ENCODE assay signal across 8 cellular contexts in the genomic region with DNA sequence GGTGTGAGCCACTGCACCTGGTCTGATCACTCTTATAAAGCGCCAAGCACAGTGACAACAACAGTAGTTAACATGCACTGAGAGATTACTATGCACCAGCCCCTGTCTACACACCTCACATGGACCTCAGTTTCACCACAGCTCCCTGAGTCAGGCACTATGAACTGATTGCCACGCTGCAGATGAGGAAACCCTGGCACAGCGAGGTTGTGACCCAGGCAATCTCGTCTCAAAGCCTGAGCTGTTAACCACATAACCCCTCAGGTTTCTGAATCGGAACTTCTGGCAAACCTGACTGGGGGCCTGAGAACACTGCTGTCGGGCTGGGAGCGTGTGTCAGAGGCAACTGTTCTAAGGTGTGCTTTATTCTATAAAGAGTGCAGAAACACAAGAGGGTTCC. TPM values are rescaled to one million over a fixed set of nuclear protein-coding genes. Genes with fewer than 3 reads are reported as not detected.
DNase-seq lines count a peak whose midpoint lies in the region; ATAC-seq, FAIRE-seq and TF ChIP-seq lines count a peak whose summit lies in the region.

No MANE protein-coding gene starts in this region.

- peaks cover 7% of the 10 kb centered on the region for H3K4me1 Mint-ChIP-seq in Caco-2 (ENCODE audit: low read depth, unreplicated experiment)
- H3K4me1 Mint-ChIP-seq in activated CD4-positive, alpha-beta memory T cell treated with anti-CD3 and anti-CD28 coated beads for 36 hours (ENCODE audit: low read depth), result peaks cover 31% of the 10 kb centered on the region

- DNase-seq in Caco-2 (no peak), sciatic nerve (ENCODE audit: low spot score) (no peak), middle frontal gyrus (ENCODE audit: extremely low spot score, low spot score) (no peak), HepG2 (ENCODE audit: low spot score) (no peak)
- peak; percentile 77 for DNase-seq in activated CD4-positive, alpha-beta memory T cell treated with anti-CD3 and anti-CD28 coated beads for 36 hours
- DNase-seq in effector CD4-positive, alpha-beta T cell, result peak; percentile 18
- DNase-seq in stimulated activated CD4-positive, alpha-beta T cell treated with anti-CD3 and anti-CD28 coated beads, Interleukin-1b, Interleukin-23, amount 100 ng/mL, for 48 hours, result peak; percentile 81

- H3K4me1 ChIP-seq in Caco-2, result peaks cover 7% of the 10 kb centered on the region
- H3K4me1 ChIP-seq in HepG2 (ENCODE audit: insufficient read depth, low read length), result peaks cover 6% of the 10 kb centered on the region

- no peaks in the 10 kb centered on the region for H4K20me1 ChIP-seq in HepG2 (ENCODE audit: insufficient read depth, low read length)

- no peak overlapping the region for H3K9ac ChIP-seq in HepG2 (ENCODE audit: insufficient read depth, low read depth, low read length)

- WGBS in HepG2 (ENCODE audit: low lambda C conversion rate), result 96% methylated on average over 7 of the region's 7 CpGs

- H3K27ac Mint-ChIP-seq in Caco-2 (ENCODE audit: unreplicated experiment), result peak overlapping the region; percentile 25
- peak overlapping the region; percentile 76 for H3K27ac Mint-ChIP-seq in activated CD4-positive, alpha-beta memory T cell treated with anti-CD3 and anti-CD28 coated beads for 36 hours

- BruUV-seq in Caco-2 (replicated peaks; lab: Mats Ljungman, UMichigan), result no TSS peak
- BruUV-seq in HepG2 (replicated peaks; lab: Mats Ljungman, UMichigan), result no TSS peak

- no peak overlapping the region for H2AFZ ChIP-seq in HepG2 (ENCODE audit: low read length)

- no peaks in the 10 kb centered on the region for H3K27me3 Mint-ChIP-seq in Caco-2 (ENCODE audit: insufficient read depth, unreplicated experiment)
- H3K27me3 Mint-ChIP-seq in activated CD4-positive, alpha-beta memory T cell treated with anti-CD3 and anti-CD28 coated beads for 36 hours, result no peaks in the 10 kb centered on the region

- H3K36me3 ChIP-seq in Caco-2 (ENCODE audit: control insufficient read depth, insufficient read depth, low read length) (no peaks in the 10 kb centered on the region), HepG2 (replicated peaks in 1 of 2; ENCODE audit: control insufficient read depth in 1 of 2, insufficient read depth in 2 of 2, low read length in 2 of 2) (peaks cover 6 to 36% of the 10 kb centered on the region in 2 experiments; a peak in 4 of 5 replicates)

- peaks cover 51% of the 10 kb centered on the region for H3K36me3 Mint-ChIP-seq in Caco-2 (ENCODE audit: insufficient read depth, unreplicated experiment)
- H3K36me3 Mint-ChIP-seq in activated CD4-positive, alpha-beta memory T cell treated with anti-CD3 and anti-CD28 coated beads for 36 hours, result peaks cover 16% of the 10 kb centered on the region

- in situ Hi-C loops in HepG2 (cut with HindIII; ENCODE audit: extremely low pct_ligation_motif_present, low pct_unique_long_range_greater_than_20kb), result no loop called here

- H3K27ac ChIP-seq in HepG2 (ENCODE audit: extremely low read length, insufficient read depth, low read length), result no peak overlapping the region

- no peak for TF ChIP-seq POLR2A in HepG2 (IDR thresholded peaks at IDR 0.05; ENCODE audit: insufficient read depth in 1 of 2, low read depth in 2 of 2, low read length in 2 of 2)

- no peak overlapping the region for H3K4me3 ChIP-seq in Caco-2 (ENCODE audit: low read depth, low read length)
- H3K4me3 ChIP-seq in HepG2 (replicated peaks in 1 of 3; ENCODE audit: insufficient read depth in 1 of 3, low read depth in 2 of 3, low read length in 3 of 3), result no peak overlapping the region

- POLR2A ChIA-PET in Caco-2 (lab: Charles Lee), result no interaction called here
- POLR2A ChIA-PET in activated CD4-positive, alpha-beta memory T cell treated with anti-CD3 and anti-CD28 coated beads for 36 hours (lab: Charles Lee), result interaction anchor here (0.7 to 1.7 kb wide), 2 partner anchors 34 to 71 kb away, joined by 3 to 4 read pairs; no protein-coding TSS in a partner anchor
- POLR2A ChIA-PET in HepG2 (lab: Yijun Ruan, JAX), result no interaction called here

- no peaks in the 10 kb centered on the region for H3K9me3 Mint-ChIP-seq in Caco-2 (ENCODE audit: unreplicated experiment)
- H3K9me3 Mint-ChIP-seq in activated CD4-positive, alpha-beta memory T cell treated with anti-CD3 and anti-CD28 coated beads for 36 hours, result no peaks in the 10 kb centered on the region

- no peaks in the 10 kb centered on the region for H3K79me2 ChIP-seq in HepG2 (ENCODE audit: insufficient read depth, low read length)

- CTCF ChIA-PET in Caco-2 (lab: Charles Lee), result no interaction called here
- CTCF ChIA-PET in activated CD4-positive, alpha-beta memory T cell treated with anti-CD3 and anti-CD28 coated beads for 36 hours (lab: Charles Lee), result interaction anchor here (1.4 to 2.3 kb wide), 4 partner anchors 11 to 136 kb away, joined by 3 to 10 read pairs (median 6); no protein-coding TSS in a partner anchor
- CTCF ChIA-PET in HepG2 (lab: Yijun Ruan, JAX; ENCODE audit: low intra/inter-chr PET ratio, low total read pairs), result no interaction called here

- no peak overlapping the region for H3K4me3 Mint-ChIP-seq in Caco-2 (ENCODE audit: unreplicated experiment)
- no peak overlapping the region for H3K4me3 Mint-ChIP-seq in activated CD4-positive, alpha-beta memory T cell treated with anti-CD3 and anti-CD28 coated beads for 36 hours

- TF ChIP-seq CTCF in Caco-2 (IDR thresholded peaks at IDR 0.05; ENCODE audit: insufficient read depth in 1 of 2, low read depth in 1 of 2, low read length in 1 of 2, severe bottlenecking in 1 of 2, unreplicated experiment in 1 of 2) (no peak), HepG2 (CRISPR knock-in tag; IDR thresholded peaks at IDR 0.05) (no peak)

- no peak for FAIRE-seq in HepG2 (lab: Jason Lieb, UNC)

- no peaks in the 10 kb centered on the region for H3K27me3 ChIP-seq in Caco-2 (replicated peaks; ENCODE audit: control insufficient read depth, insufficient read depth, low read length)
- no peaks in the 10 kb centered on the region for H3K27me3 ChIP-seq in HepG2 (ENCODE audit: control insufficient read depth in 1 of 2, insufficient read depth in 2 of 2, low read length in 2 of 2)

- no peak for ATAC-seq in sciatic nerve
- ATAC-seq in HG02840 (IDR thresholded peaks at IDR 0.05; ENCODE audit: low FRiP score, unreplicated experiment), result no peak
- ATAC-seq in HepG2, result no peak

- intact Hi-C loops in Caco-2 (cut with micrococcal nuclease; ENCODE audit: unreplicated experiment), result no loop called here
- intact Hi-C loops in activated CD4-positive, alpha-beta memory T cell treated with anti-CD3 and anti-CD28 coated beads for 36 hours (cut with micrococcal nuclease), result loop anchor here (1.0 to 5.0 kb wide), 4 partner anchors 12 to 233 kb away; no protein-coding TSS in a partner anchor
- intact Hi-C loops in sciatic nerve (cut with DNase I), result no loop called here
- intact Hi-C loops in HepG2 (cut with micrococcal nuclease; ENCODE audit: unreplicated experiment), result no loop called here

- H3K9me3 ChIP-seq in Caco-2 (no peaks in the 10 kb centered on the region), HepG2 (ENCODE audit: low read length) (no peaks in the 10 kb centered on the region)

- no peak overlapping the region for H3K4me2 ChIP-seq in HepG2 (ENCODE audit: low read depth, low read length)

- no peak for TF ChIP-seq RAD21 in HepG2 (CRISPR knock-in tag; IDR thresholded peaks at IDR 0.05)

- TF ChIP-seq EP300 in HepG2 (IDR thresholded peaks at IDR 0.05; ENCODE audit: low read depth in 2 of 2, low read length in 2 of 2) (no peak), HepG2 (CRISPR knock-in tag; IDR thresholded peaks at IDR 0.05; ENCODE audit: borderline replicate concordance) (no peak)

TF ChIP-seq in HepG2, 621 proteins besides CTCF, POLR2A, EP300 and RAD21:
- TF ChIP-seq JARID2 (CRISPR knock-in tag; IDR thresholded peaks at IDR 0.05; ENCODE audit: insufficient replicate concordance), result no peak
- no peak for TF ChIP-seq PTBP1 (IDR thresholded peaks at IDR 0.05; ENCODE audit: low read depth, low read length, poor library complexity, severe bottlenecking)
- no peak for TF ChIP-seq KDM1A (CRISPR knock-in tag; IDR thresholded peaks at IDR 0.05)
- TF ChIP-seq ZMYM3 (CRISPR knock-in tag; IDR thresholded peaks at IDR 0.05), result no peak

RNA-seq across cellular contexts. Expression of a gene that starts 38.1 kb away (rescaled TPM):
- 78.2 and 91.0 TPM in 2 replicates for total RNA-seq in Caco-2 (2022)
- 10 to 100 TPM in 1 of 2 experiments, 1 to 10 TPM in 1; 9.2 to 10.9 TPM for total RNA-seq in activated CD4-positive, alpha-beta memory T cell treated with anti-CD3 and anti-CD28 coated beads for 36 hours
- 118 TPM for total RNA-seq in sciatic nerve
- total RNA-seq in HepG2 (2016; rRNA removed; fragmentation: Illumina TruSeq; extraction: Trizol), result 35.5 and 44.0 TPM in 2 replicates
- total RNA-seq in HepG2 (2016; cell fraction: cytosol; rRNA removed; fragmentation: Illumina TruSeq; extraction: Trizol; ENCODE audit: low read depth), result 6.4 and 7.4 TPM in 2 replicates
- total RNA-seq in HepG2 (2016; cell fraction: insoluble cytoplasmic fraction; rRNA removed; fragmentation: Illumina TruSeq; extraction: Trizol), result 32.0 and 43.8 TPM in 2 replicates
- 20.9 and 22.0 TPM in 2 replicates for total RNA-seq in HepG2 (2016; cell fraction: membrane; rRNA removed; fragmentation: Illumina TruSeq; extraction: Trizol)
- 21.3 and 24.5 TPM in 2 replicates for total RNA-seq in HepG2 (2016; cell fraction: nucleus; rRNA removed; fragmentation: Illumina TruSeq; extraction: Trizol)
- 21.2 and 29.0 TPM in 2 replicates for polyA plus RNA-seq in HepG2 (2011; rRNA removed)
- 21.0 and 36.3 TPM in 2 replicates for polyA plus RNA-seq in HepG2 (2011; cell fraction: cytosol; rRNA removed)
- polyA plus RNA-seq in HepG2 (2011; cell fraction: nucleus; rRNA removed), result 41.0 and 50.2 TPM in 2 replicates
- polyA plus RNA-seq in HepG2 (2012), result 7.3 and 18.5 TPM in 2 replicates
- polyA plus RNA-seq in HepG2 (2016; cell fraction: cytosol; fragmentation: Illumina TruSeq; extraction: Trizol; ENCODE audit: low read depth), result 10.2 and 10.8 TPM in 2 replicates
- 58.7 and 73.9 TPM in 2 replicates for polyA plus RNA-seq in HepG2 (2016; cell fraction: insoluble cytoplasmic fraction; fragmentation: Illumina TruSeq; extraction: Trizol; ENCODE audit: low read depth)
- polyA plus RNA-seq in HepG2 (2016; cell fraction: membrane; fragmentation: Illumina TruSeq; extraction: Trizol; ENCODE audit: low read depth), result 22.3 and 24.1 TPM in 2 replicates
- polyA plus RNA-seq in HepG2 (2016; cell fraction: nucleus; fragmentation: Illumina TruSeq; extraction: Trizol; ENCODE audit: insufficient read depth, low read depth), result 53.5 and 58.8 TPM in 2 replicates
- 66.5 and 90.1 TPM in 2 replicates for polyA minus RNA-seq in HepG2 (2011; rRNA and poly(A)+ RNA removed; ENCODE audit: low replicate concordance)
- 43.7 and 53.5 TPM in 2 replicates for polyA minus RNA-seq in HepG2 (2011; cell fraction: cytosol; rRNA and poly(A)+ RNA removed)
- polyA minus RNA-seq in HepG2 (2011; cell fraction: nucleus; rRNA and poly(A)+ RNA removed), result 12.7 and 16.4 TPM in 2 replicates

Comparison
In these comparisons a context has a peak if more than half of its experiments do, and no peak if none do; other contexts are left out.
1. DNase-seq: peak in activated CD4-positive, alpha-beta memory T cell treated with anti-CD3 and anti-CD28 coated beads for 36 hours (single experiment), effector CD4-positive, alpha-beta T cell (single experiment) and stimulated activated CD4-positive, alpha-beta T cell treated with anti-CD3 and anti-CD28 coated beads, Interleukin-1b, Interleukin-23, amount 100 ng/mL, for 48 hours (single experiment); none in Caco-2 (0 of 2), sciatic nerve (single experiment), middle frontal gyrus (single experiment) and HepG2 (single experiment).